In the genomic region with DNA sequence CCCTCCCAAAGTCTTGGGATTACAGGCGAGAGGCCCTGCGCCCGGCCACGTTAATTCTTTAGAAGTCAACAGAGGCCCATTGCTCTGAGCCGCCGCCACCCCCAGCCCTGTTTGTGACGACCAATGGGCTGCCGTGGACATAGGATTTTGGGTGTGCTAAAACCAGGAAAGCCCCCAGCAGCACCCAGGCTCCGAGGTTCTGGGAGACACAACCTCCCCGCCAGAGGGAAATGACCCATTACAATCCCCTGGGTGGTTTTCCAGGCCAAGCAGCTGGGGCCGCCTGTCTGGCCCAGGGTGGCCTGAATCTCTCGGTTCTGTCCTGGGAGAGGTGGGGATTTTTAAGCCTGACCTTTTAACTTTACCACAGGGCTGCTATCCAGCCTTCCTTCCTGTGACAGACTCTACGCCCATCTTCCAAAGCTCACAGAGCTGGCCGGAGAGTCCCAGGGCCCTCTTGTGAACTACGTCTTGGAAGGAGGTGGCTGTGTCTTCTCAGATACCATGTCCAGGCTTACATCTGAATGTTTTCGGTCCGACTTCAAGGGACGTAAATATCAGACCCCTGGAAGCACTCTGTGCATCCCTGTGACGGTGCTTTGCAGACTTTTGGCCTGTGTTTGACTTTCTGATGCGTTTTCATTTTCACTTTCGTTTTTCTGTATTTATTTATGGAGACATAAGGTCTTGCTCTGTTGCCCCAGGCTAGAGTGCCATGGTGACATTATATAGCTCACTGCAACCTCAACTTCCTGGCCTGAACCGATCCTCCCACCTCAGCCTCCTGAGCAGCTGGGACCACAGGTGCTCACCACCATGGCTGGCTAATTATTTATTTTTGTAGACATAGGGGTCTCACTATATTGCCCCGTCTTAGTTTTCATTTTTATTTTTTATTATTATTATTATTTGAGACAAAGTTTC, we compare ENCODE assay signal across 8 cellular contexts. TPM values are rescaled to one million over a fixed set of nuclear protein-coding genes. Genes with fewer than 3 reads are reported as not detected.
DNase-seq lines count a peak whose midpoint lies in the region; ATAC-seq, FAIRE-seq and TF ChIP-seq lines count a peak whose summit lies in the region.

No MANE protein-coding gene starts in this region.

- POLR2A ChIA-PET in K562 (lab: Yijun Ruan, JAX) = no interaction called here

- CTCF ChIA-PET in K562 (lab: Yijun Ruan, JAX; ENCODE audit: low intra/inter-chr PET ratio) = no interaction called here

- H3K79me2 ChIP-seq in K562 (ENCODE audit: control insufficient read depth, insufficient read depth, low read length) = no peaks in the 10 kb centered on the region

- no peak overlapping the region for H3K9ac ChIP-seq in K562 (ENCODE audit: insufficient read depth in 1 of 2, low read depth in 2 of 2, low read length in 2 of 2)

- no peak overlapping the region for H3K27ac Mint-ChIP-seq in progenitor cell of endocrine pancreas

- H3K4me3 ChIP-seq in K562 (no peak overlapping the region), stomach (peak overlapping the region in 1 of 4 donors; percentile 5), vagina (no peak overlapping the region)

- intact Hi-C loops in K562 (cut with micrococcal nuclease) = no loop called here
- intact Hi-C loops in stomach (cut with DNase I; ENCODE audit: low total_unique reads) = no loop called here
- intact Hi-C loops in vagina (cut with DNase I) = no loop called here

- TF ChIP-seq CTCF in K562 (IDR thresholded peaks at IDR 0.05 in 2 of 3, conservative IDR thresholded peaks at IDR 0.05 in 1 of 3; ENCODE audit: insufficient read depth in 2 of 3, low read depth in 1 of 3, low read length in 3 of 3) (no peak), stomach (IDR thresholded peaks at IDR 0.05) (no peak), vagina (IDR thresholded peaks at IDR 0.05) (no peak), progenitor cell of endocrine pancreas (IDR thresholded peaks at IDR 0.05; ENCODE audit: unreplicated experiment) (no peak)

- no peak for TF ChIP-seq RAD21 in K562 (CRISPR knock-in tag; conservative IDR thresholded peaks at IDR 0.05 in 1 of 2, IDR thresholded peaks at IDR 0.05 in 1 of 2)

- no peaks in the 10 kb centered on the region for H3K9me1 ChIP-seq in K562 (ENCODE audit: control insufficient read depth, insufficient read depth, low read length)

- H3K27me3 ChIP-seq in K562 (ENCODE audit: control insufficient read depth in 2 of 2, insufficient read depth in 2 of 2, low read length in 2 of 2) = no peaks in the 10 kb centered on the region
- no peaks in the 10 kb centered on the region for H3K27me3 ChIP-seq in stomach
- no peaks in the 10 kb centered on the region for H3K27me3 ChIP-seq in vagina

- FAIRE-seq in K562 (lab: Jason Lieb, UNC) = no peak

- H4K20me1 ChIP-seq in K562 (replicated peaks; ENCODE audit: control insufficient read depth, insufficient read depth, low read length) = no peaks in the 10 kb centered on the region

- H3K36me3 ChIP-seq in K562 (ENCODE audit: control insufficient read depth, insufficient read depth, low read length) (no peaks in the 10 kb centered on the region), stomach (no peaks in the 10 kb centered on the region), vagina (no peaks in the 10 kb centered on the region)

- DNase-seq in CD1c-positive myeloid dendritic cell (ENCODE audit: extremely low spot score) (peak; percentile 39), K562 (ENCODE audit: extremely low read depth in 1 of 4, low spot score in 3 of 4) (no peak), stomach (no peak), 8988T (no peak), vagina (ENCODE audit: extremely low spot score in 2 of 2) (no peak), progenitor cell of endocrine pancreas (ENCODE audit: low spot score, unreplicated experiment) (no peak)

- no peaks in the 10 kb centered on the region for H3K36me3 Mint-ChIP-seq in progenitor cell of endocrine pancreas (ENCODE audit: insufficient read depth)

- H2AFZ ChIP-seq in K562 (ENCODE audit: low read depth, low read length) = no peak overlapping the region

- H3K27ac ChIP-seq in K562 (ENCODE audit: extremely low read depth, low read depth, low read length) (no peak overlapping the region), stomach (peak overlapping the region; percentile 3 to 75 (median 38)), vagina (no peak overlapping the region)

- no peak overlapping the region for H3K4me2 ChIP-seq in K562 (ENCODE audit: insufficient read depth, low read length)

- H3K4me1 ChIP-seq in K562 (replicated peaks in 1 of 2; ENCODE audit: control insufficient read depth in 2 of 2, insufficient read depth in 2 of 2, low read length in 2 of 2) (peaks cover 6 to 20% of the 10 kb centered on the region in 2 experiments), stomach (no peaks in the 10 kb centered on the region), vagina (no peaks in the 10 kb centered on the region)

- 75% methylated on average over 19 of the region's 23 CpGs for WGBS in K562 (ENCODE audit: insufficient coverage, low coverage, missing lambda C conversion rate)
- WGBS in stomach, 5 donors = 69 to 82% (median 77%) methylated on average over 21 to 23 of the region's 23 CpGs

- in situ Hi-C loops in K562 (cut with MboI) = no loop called here

- TF ChIP-seq EP300 in K562 (IDR thresholded peaks at IDR 0.05; ENCODE audit: low read length) (no peak), stomach (IDR thresholded peaks at IDR 0.05) (no peak)

- no peaks in the 10 kb centered on the region for H3K4me1 Mint-ChIP-seq in progenitor cell of endocrine pancreas (ENCODE audit: low read depth)

- BruUV-seq in K562 (replicated peaks; lab: Mats Ljungman, UMichigan) = no TSS peak

- H3K9me3 Mint-ChIP-seq in progenitor cell of endocrine pancreas (ENCODE audit: low read depth) = no peaks in the 10 kb centered on the region

- no peaks in the 10 kb centered on the region for H3K27me3 Mint-ChIP-seq in progenitor cell of endocrine pancreas

- no peaks in the 10 kb centered on the region for H3K9me3 ChIP-seq in K562 (replicated peaks; ENCODE audit: control insufficient read depth, insufficient read depth, low read depth, low read length)
- H3K9me3 ChIP-seq in stomach = no peaks in the 10 kb centered on the region
- no peaks in the 10 kb centered on the region for H3K9me3 ChIP-seq in vagina

- TF ChIP-seq POLR2A in K562 (conservative IDR thresholded peaks at IDR 0.05) (no peak), stomach (IDR thresholded peaks at IDR 0.05) (no peak), vagina (IDR thresholded peaks at IDR 0.05) (no peak)

- no peak overlapping the region for H3K4me3 Mint-ChIP-seq in progenitor cell of endocrine pancreas (ENCODE audit: low read depth)

- ATAC-seq in GM19372 (IDR thresholded peaks at IDR 0.05; ENCODE audit: low read depth, unreplicated experiment) (peak; percentile 47), HG03280 (IDR thresholded peaks at IDR 0.05; ENCODE audit: unreplicated experiment) (peak; percentile 63), K562 (no peak)

TF ChIP-seq in K562, 482 proteins besides CTCF, POLR2A, EP300 and RAD21 (continues in another document):
- 0 out of 2 replicates have a peak, but pooled peaks have one; percentile 24 for TF ChIP-seq SMARCA5 (IDR thresholded peaks at IDR 0.05)
- TF ChIP-seq EZH2 (IDR thresholded peaks at IDR 0.05; ENCODE audit: borderline replicate concordance, low read depth, low read length) = no peak
- TF ChIP-seq BCOR (IDR thresholded peaks at IDR 0.05) = peak; percentile 91
- no peak for TF ChIP-seq ZNF586 (CRISPR knock-in tag; conservative IDR thresholded peaks at IDR 0.05)

RNA-seq across cellular contexts. Expression of a gene that starts 36.0 kb away (rescaled TPM):
- 0.12 TPM in 1 of 2 replicates, not detected in the other for total RNA-seq in K562 (2011; cell fraction: chromatin; rRNA removed; ENCODE audit: low replicate concordance)
- total RNA-seq in K562 (2011; cell fraction: nucleolus; rRNA removed) = 0.50 TPM in 1 of 2 replicates, not detected in the other
- not detected in 2 replicates for total RNA-seq in K562 (2011; cell fraction: nucleoplasm; rRNA removed)
- total RNA-seq in K562 (2014; rRNA removed) (0.08 and 0.09 TPM in 2 replicates), K562 (2014; rRNA removed; fragmentation: Illumina TruSeq; extraction: Trizol) (0.03 and 0.04 TPM in 2 replicates), K562 (2015; rRNA removed; fragmentation: Illumina TruSeq; extraction: Trizol) (0.57 and 0.69 TPM in 2 replicates), K562 (2021) (0.31 and 0.72 TPM in 2 replicates), stomach (1 to 10 TPM in 3 of 5 donors, not detected in 2; 1.8 to 3.3 (median 1.9) TPM), vagina (0.74 TPM), progenitor cell of endocrine pancreas (not detected in 2 replicates)
- polyA plus RNA-seq in K562 (2011; rRNA removed) (not detected in 2 replicates), K562 (2014; fragmentation: Illumina TruSeq; extraction: Trizol) (0.07 and 0.14 TPM in 2 replicates), K562 (2014; fragmentation: Nextera tagmentation; extraction: Ambion mirVana) (not detected), K562 (2014; rRNA removed) (0.04 and 0.07 TPM in 2 replicates), stomach (under 1 TPM; 0.31 to 0.76 (median 0.70) TPM)
- 0.03 and 0.06 TPM in 2 replicates for polyA plus RNA-seq in K562 (2011; cell fraction: cytosol; rRNA removed)
- polyA plus RNA-seq in K562 (2011; cell fraction: nucleus; rRNA removed) = 0.06 TPM in 1 of 2 replicates, not detected in the other
- 0.65 and 4.6 TPM in 2 replicates for polyA plus RNA-seq in K562 (2012)
- not detected in 2 replicates for polyA minus RNA-seq in K562 (2011; rRNA and poly(A)+ RNA removed)
- not detected in 2 replicates for polyA minus RNA-seq in K562 (2011; cell fraction: cytosol; rRNA and poly(A)+ RNA removed)
- polyA minus RNA-seq in K562 (2011; cell fraction: nucleus; rRNA and poly(A)+ RNA removed) = not detected in 2 replicates

RNA-seq across cellular contexts. Expression of a gene that starts 48.3 kb away (rescaled TPM):
- 21.1 and 30.0 TPM in 2 replicates for total RNA-seq in K562 (2011; cell fraction: chromatin; rRNA removed; ENCODE audit: low replicate concordance)
- total RNA-seq in K562 (2011; cell fraction: nucleolus; rRNA removed) = 19.0 and 21.1 TPM in 2 replicates
- total RNA-seq in K562 (2011; cell fraction: nucleoplasm; rRNA removed) = 16.6 and 25.3 TPM in 2 replicates
- 11.8 and 12.2 TPM in 2 replicates for total RNA-seq in K562 (2014; rRNA removed)
- total RNA-seq in K562 (2014; rRNA removed; fragmentation: Illumina TruSeq; extraction: Trizol) = 3.9 and 4.4 TPM in 2 replicates
- 7.1 and 8.2 TPM in 2 replicates for total RNA-seq in K562 (2015; rRNA removed; fragmentation: Illumina TruSeq; extraction: Trizol)
- total RNA-seq in K562 (2021) = 18.0 and 20.6 TPM in 2 replicates
- 7.8 and 13.9 TPM in 2 replicates for polyA plus RNA-seq in K562 (2011; rRNA removed)
- 11.3 and 16.3 TPM in 2 replicates for polyA plus RNA-seq in K562 (2011; cell fraction: cytosol; rRNA removed)
- polyA plus RNA-seq in K562 (2011; cell fraction: nucleus; rRNA removed) = 15.2 and 17.1 TPM in 2 replicates
- 12.1 and 26.9 TPM in 2 replicates for polyA plus RNA-seq in K562 (2012)
- polyA plus RNA-seq in K562 (2014; fragmentation: Illumina TruSeq; extraction: Trizol) = 7.6 and 11.9 TPM in 2 replicates
- 1 to 10 TPM in 1 of 2 experiments, under 1 TPM in 1; 0.56 to 1.2 TPM for polyA plus RNA-seq in K562 (2014; fragmentation: Nextera tagmentation; extraction: Ambion mirVana)
- 17.1 and 20.3 TPM in 2 replicates for polyA plus RNA-seq in K562 (2014; rRNA removed)
- polyA minus RNA-seq in K562 (2011; rRNA and poly(A)+ RNA removed) = 5.0 and 5.6 TPM in 2 replicates
- 6.2 and 11.7 TPM in 2 replicates for polyA minus RNA-seq in K562 (2011; cell fraction: cytosol; rRNA and poly(A)+ RNA removed)
- 5.3 and 7.9 TPM in 2 replicates for polyA minus RNA-seq in K562 (2011; cell fraction: nucleus; rRNA and poly(A)+ RNA removed)
- 10 to 100 TPM in 3 of 5 donors, 1 to 10 TPM in 2; 5.8 to 45.8 (median 14.0) TPM for total RNA-seq in stomach
- polyA plus RNA-seq in stomach = 10 to 100 TPM; 14.9 to 29.3 (median 24.4) TPM
- 31.7 TPM for total RNA-seq in vagina
- 24.5 and 26.2 TPM in 2 replicates for total RNA-seq in progenitor cell of endocrine pancreas

Comparison
In these comparisons a context has a peak if more than half of its experiments do, and no peak if none do; other contexts are left out.
1. H3K27ac ChIP-seq: peak in stomach (5 of 5); none in K562 (single experiment) and vagina (single experiment).